Comparison of ENCODE assay signal across 1 cellular context in the genomic region with DNA sequence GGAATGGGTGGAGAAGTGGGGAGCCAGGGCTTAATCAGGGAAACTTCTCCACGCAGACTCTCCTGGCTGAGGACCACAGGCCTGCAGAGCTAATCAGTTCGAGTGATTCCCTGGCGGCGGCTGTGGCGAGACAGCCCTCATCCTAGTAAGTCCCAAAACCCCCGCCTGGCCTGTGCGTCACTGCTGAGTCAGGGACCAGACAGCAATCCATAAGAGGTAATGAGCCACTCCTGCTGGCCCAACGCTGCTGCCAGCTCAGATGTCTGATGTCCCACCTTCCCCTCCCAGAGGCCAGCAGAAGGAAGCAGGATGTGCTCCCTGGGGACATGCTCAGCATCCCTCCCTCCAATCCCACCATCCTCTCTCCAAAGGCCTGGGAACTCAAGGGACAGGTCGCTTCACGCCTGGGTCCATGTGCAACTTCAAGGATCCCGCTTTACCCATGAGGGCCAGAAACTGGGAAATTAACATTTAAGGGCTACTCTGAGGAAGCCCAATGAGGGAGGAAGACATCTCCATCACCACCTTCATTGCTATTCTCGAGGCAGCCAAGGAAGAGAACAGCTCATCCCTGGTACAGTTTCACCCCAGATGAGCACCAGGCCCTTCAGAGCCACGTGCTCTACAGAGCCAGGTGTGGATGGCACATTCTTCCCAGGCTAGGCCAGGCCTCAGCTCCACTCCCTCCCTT.
TF ChIP-seq lines count a peak whose summit lies in the region.

No MANE protein-coding gene starts in this region.

TF ChIP-seq in GM12878, 131 proteins besides CTCF, POLR2A, EP300 and RAD21:
- no peak for TF ChIP-seq ZNF274 (IDR thresholded peaks at IDR 0.05; ENCODE audit: insufficient read depth, insufficient read length)
- TF ChIP-seq SIX5 (IDR thresholded peaks at IDR 0.05; ENCODE audit: low read depth, low read length, severe bottlenecking) = no peak
- no peak for TF ChIP-seq RUNX3 (IDR thresholded peaks at IDR 0.05; ENCODE audit: low read length)
- no peak for TF ChIP-seq IRF4 (IDR thresholded peaks at IDR 0.05; ENCODE audit: low read depth, low read length)
- TF ChIP-seq, protein P1, sequence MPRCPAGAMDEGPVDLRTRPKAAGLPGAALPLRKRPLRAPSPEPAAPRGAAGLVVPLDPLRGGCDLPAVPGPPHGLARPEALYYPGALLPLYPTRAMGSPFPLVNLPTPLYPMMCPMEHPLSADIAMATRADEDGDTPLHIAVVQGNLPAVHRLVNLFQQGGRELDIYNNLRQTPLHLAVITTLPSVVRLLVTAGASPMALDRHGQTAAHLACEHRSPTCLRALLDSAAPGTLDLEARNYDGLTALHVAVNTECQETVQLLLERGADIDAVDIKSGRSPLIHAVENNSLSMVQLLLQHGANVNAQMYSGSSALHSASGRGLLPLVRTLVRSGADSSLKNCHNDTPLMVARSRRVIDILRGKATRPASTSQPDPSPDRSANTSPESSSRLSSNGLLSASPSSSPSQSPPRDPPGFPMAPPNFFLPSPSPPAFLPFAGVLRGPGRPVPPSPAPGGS (IDR thresholded peaks at IDR 0.05; ENCODE audit: borderline replicate concordance, insufficient read depth, low read depth, low read length, poor library complexity, severe bottlenecking) = no peak
- TF ChIP-seq, protein P2, sequence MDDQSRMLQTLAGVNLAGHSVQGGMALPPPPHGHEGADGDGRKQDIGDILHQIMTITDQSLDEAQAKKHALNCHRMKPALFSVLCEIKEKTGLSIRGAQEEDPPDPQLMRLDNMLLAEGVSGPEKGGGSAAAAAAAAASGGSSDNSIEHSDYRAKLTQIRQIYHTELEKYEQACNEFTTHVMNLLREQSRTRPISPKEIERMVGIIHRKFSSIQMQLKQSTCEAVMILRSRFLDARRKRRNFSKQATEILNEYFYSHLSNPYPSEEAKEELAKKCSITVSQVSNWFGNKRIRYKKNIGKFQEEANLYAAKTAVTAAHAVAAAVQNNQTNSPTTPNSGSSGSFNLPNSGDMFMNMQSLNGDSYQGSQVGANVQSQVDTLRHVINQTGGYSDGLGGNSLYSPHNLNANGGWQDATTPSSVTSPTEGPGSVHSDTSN (IDR thresholded peaks at IDR 0.05; ENCODE audit: insufficient replicate concordance, low read depth, low read length) = no peak
- TF ChIP-seq FOXK2 (IDR thresholded peaks at IDR 0.05) = no peak
- no peak for TF ChIP-seq CEBPB (IDR thresholded peaks at IDR 0.05; ENCODE audit: borderline replicate concordance in 1 of 2, low read depth in 2 of 2, low read length in 2 of 2)
- TF ChIP-seq BMI1 (IDR thresholded peaks at IDR 0.05; ENCODE audit: borderline replicate concordance) = no peak
- TF ChIP-seq ZNF384 (IDR thresholded peaks at IDR 0.05; ENCODE audit: borderline replicate concordance, low read depth, low read length) = no peak
- no peak for TF ChIP-seq ZNF207 (IDR thresholded peaks at IDR 0.05; ENCODE audit: borderline replicate concordance)
- no peak for TF ChIP-seq STAT3 (IDR thresholded peaks at IDR 0.05; ENCODE audit: low read depth, low read length)
- TF ChIP-seq NBN (IDR thresholded peaks at IDR 0.05) = no peak
- no peak for TF ChIP-seq PAX5 (IDR thresholded peaks at IDR 0.05; ENCODE audit: borderline replicate concordance, low read depth, low read length)
- no peak for TF ChIP-seq RAD51 (IDR thresholded peaks at IDR 0.05)
- no peak for TF ChIP-seq NR2C1 (IDR thresholded peaks at IDR 0.05)
- TF ChIP-seq, protein P3, sequence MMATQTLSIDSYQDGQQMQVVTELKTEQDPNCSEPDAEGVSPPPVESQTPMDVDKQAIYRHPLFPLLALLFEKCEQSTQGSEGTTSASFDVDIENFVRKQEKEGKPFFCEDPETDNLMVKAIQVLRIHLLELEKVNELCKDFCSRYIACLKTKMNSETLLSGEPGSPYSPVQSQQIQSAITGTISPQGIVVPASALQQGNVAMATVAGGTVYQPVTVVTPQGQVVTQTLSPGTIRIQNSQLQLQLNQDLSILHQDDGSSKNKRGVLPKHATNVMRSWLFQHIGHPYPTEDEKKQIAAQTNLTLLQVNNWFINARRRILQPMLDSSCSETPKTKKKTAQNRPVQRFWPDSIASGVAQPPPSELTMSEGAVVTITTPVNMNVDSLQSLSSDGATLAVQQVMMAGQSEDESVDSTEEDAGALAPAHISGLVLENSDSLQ (IDR thresholded peaks at IDR 0.05) = no peak
- TF ChIP-seq ZNF24 (IDR thresholded peaks at IDR 0.05) = no peak
- TF ChIP-seq SMC3 (IDR thresholded peaks at IDR 0.05; ENCODE audit: borderline replicate concordance, low read length) = no peak
- TF ChIP-seq CREM (IDR thresholded peaks at IDR 0.05; ENCODE audit: low read depth) = no peak
